Comparison of ENCODE assay signal across 1 cellular context in the genomic region with DNA sequence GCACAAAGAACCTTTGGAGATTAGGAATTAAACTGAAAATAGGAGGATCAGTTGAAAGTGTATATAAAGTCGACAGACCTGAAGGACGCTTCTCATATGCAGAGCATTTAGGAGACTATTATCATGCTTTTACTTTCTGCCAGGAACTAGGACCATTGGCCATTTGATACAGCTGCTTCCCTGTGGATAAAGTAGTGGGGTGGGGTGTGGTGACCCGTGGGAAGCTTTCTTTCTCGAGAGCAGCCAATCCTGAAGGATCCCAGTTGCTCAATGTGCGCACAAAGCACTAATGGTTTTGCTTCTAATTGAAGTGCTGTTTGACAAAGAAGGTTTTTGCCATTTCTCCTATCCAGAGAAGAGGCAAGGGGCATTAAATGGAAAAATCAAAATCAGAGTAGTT.
TF ChIP-seq lines count a peak whose summit lies in the region.

No MANE protein-coding gene starts in this region.

TF ChIP-seq in GM23338, 12 proteins besides CTCF, POLR2A, EP300 and RAD21 (continued from another document):
- TF ChIP-seq, protein P1, sequence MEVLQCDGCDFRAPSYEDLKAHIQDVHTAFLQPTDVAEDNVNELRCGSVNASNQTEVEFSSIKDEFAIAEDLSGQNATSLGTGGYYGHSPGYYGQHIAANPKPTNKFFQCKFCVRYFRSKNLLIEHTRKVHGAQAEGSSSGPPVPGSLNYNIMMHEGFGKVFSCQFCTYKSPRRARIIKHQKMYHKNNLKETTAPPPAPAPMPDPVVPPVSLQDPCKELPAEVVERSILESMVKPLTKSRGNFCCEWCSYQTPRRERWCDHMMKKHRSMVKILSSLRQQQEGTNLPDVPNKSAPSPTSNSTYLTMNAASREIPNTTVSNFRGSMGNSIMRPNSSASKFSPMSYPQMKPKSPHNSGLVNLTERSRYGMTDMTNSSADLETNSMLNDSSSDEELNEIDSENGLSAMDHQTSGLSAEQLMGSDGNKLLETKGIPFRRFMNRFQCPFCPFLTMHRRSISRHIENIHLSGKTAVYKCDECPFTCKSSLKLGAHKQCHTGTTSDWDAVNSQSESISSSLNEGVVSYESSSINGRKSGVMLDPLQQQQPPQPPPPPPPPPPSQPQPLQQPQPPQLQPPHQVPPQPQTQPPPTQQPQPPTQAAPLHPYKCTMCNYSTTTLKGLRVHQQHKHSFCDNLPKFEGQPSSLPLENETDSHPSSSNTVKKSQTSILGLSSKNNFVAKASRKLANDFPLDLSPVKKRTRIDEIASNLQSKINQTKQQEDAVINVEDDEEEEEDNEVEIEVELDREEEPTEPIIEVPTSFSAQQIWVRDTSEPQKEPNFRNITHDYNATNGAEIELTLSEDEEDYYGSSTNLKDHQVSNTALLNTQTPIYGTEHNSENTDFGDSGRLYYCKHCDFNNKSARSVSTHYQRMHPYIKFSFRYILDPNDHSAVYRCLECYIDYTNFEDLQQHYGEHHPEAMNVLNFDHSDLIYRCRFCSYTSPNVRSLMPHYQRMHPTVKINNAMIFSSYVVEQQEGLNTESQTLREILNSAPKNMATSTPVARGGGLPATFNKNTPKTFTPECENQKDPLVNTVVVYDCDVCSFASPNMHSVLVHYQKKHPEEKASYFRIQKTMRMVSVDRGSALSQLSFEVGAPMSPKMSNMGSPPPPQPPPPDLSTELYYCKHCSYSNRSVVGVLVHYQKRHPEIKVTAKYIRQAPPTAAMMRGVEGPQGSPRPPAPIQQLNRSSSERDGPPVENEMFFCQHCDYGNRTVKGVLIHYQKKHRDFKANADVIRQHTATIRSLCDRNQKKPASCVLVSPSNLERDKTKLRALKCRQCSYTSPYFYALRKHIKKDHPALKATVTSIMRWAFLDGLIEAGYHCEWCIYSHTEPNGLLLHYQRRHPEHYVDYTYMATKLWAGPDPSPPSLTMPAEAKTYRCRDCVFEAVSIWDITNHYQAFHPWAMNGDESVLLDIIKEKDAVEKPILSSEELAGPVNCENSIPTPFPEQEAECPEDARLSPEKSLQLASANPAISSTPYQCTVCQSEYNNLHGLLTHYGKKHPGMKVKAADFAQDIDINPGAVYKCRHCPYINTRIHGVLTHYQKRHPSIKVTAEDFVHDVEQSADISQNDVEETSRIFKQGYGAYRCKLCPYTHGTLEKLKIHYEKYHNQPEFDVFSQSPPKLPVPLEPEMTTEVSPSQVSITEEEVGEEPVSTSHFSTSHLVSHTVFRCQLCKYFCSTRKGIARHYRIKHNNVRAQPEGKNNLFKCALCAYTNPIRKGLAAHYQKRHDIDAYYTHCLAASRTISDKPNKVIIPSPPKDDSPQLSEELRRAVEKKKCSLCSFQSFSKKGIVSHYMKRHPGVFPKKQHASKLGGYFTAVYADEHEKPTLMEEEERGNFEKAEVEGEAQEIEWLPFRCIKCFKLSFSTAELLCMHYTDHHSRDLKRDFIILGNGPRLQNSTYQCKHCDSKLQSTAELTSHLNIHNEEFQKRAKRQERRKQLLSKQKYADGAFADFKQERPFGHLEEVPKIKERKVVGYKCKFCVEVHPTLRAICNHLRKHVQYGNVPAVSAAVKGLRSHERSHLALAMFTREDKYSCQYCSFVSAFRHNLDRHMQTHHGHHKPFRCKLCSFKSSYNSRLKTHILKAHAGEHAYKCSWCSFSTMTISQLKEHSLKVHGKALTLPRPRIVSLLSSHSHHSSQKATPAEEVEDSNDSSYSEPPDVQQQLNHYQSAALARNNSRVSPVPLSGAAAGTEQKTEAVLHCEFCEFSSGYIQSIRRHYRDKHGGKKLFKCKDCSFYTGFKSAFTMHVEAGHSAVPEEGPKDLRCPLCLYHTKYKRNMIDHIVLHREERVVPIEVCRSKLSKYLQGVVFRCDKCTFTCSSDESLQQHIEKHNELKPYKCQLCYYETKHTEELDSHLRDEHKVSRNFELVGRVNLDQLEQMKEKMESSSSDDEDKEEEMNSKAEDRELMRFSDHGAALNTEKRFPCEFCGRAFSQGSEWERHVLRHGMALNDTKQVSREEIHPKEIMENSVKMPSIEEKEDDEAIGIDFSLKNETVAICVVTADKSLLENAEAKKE (CRISPR knock-in tag; IDR thresholded peaks at IDR 0.05), result no peak
- TF ChIP-seq NANOG (IDR thresholded peaks at IDR 0.05; ENCODE audit: borderline replicate concordance), result no peak
- TF ChIP-seq, protein P2, sequence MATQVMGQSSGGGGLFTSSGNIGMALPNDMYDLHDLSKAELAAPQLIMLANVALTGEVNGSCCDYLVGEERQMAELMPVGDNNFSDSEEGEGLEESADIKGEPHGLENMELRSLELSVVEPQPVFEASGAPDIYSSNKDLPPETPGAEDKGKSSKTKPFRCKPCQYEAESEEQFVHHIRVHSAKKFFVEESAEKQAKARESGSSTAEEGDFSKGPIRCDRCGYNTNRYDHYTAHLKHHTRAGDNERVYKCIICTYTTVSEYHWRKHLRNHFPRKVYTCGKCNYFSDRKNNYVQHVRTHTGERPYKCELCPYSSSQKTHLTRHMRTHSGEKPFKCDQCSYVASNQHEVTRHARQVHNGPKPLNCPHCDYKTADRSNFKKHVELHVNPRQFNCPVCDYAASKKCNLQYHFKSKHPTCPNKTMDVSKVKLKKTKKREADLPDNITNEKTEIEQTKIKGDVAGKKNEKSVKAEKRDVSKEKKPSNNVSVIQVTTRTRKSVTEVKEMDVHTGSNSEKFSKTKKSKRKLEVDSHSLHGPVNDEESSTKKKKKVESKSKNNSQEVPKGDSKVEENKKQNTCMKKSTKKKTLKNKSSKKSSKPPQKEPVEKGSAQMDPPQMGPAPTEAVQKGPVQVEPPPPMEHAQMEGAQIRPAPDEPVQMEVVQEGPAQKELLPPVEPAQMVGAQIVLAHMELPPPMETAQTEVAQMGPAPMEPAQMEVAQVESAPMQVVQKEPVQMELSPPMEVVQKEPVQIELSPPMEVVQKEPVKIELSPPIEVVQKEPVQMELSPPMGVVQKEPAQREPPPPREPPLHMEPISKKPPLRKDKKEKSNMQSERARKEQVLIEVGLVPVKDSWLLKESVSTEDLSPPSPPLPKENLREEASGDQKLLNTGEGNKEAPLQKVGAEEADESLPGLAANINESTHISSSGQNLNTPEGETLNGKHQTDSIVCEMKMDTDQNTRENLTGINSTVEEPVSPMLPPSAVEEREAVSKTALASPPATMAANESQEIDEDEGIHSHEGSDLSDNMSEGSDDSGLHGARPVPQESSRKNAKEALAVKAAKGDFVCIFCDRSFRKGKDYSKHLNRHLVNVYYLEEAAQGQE (IDR thresholded peaks at IDR 0.05; ENCODE audit: unreplicated experiment), result no peak
- TF ChIP-seq POLR2AphosphoS5 (IDR thresholded peaks at IDR 0.05; ENCODE audit: low read depth), result no peak
- no peak for TF ChIP-seq ZNF331 (CRISPR knock-in tag; IDR thresholded peaks at IDR 0.05; ENCODE audit: low read depth)
- no peak for TF ChIP-seq ZNF114 (CRISPR knock-in tag; IDR thresholded peaks at IDR 0.05)
- TF ChIP-seq JUNB (IDR thresholded peaks at IDR 0.05; ENCODE audit: unreplicated experiment), result no peak
